In the genomic region with DNA sequence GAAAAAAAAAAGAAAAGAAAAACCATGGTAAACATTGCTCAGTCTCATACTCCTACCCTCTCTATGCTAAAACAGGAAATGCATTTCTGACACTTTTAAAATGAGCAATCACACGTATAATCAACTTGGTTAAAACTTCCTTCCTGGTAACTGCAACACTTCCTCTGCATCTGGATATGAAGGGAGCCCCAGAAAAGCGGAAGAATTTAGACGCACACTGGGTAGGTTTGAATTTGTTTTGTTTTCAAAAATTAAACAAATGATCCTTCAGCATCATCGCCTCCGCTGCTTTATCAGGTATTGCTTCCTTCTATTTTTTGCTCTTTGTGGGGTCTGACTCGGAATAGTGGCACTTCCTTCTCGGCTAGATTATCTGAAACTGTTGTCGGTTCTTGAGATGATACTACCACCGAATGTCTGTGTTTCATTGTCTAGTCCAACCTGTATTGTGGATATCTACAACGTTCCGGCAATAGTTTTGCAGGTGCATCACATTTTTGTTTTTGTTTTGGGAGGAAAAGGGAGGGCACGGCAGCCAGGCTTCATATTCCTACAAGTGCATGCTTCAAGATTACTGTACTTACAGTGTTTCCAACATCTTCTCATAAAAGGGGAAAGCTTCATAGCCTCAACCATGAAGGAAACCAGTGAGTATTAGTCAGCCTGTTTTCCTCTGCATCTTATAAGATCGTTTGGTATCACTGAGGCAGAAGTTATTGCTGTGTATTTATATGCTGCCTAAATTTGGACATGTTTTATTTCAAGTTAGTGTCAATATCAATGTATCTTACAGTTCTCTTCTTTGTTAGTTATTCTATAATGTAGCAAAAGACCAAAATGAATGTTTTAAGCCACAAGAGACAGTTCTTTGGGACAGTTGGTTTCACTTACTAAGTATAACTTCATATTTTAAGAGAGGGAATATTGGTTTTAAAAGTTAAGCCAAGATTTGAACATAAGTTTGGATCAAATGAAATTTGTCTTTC, we compare ENCODE assay signal across 8 cellular contexts. TPM values are rescaled to one million over a fixed set of nuclear protein-coding genes. Genes with fewer than 3 reads are reported as not detected.
DNase-seq lines count a peak whose midpoint lies in the region; ATAC-seq and TF ChIP-seq lines count a peak whose summit lies in the region.

Gene PIK3CG, plus strand, starts transcription at position 153 of the 986 bp plus-strand sequence. CDS start 2,280 bp downstream, outside the sequence.

- H3K4me3 ChIP-seq in MG63: no peak within 1 kb of the TSS

- peaks cover 7 to 9% of the 10 kb centered on the region in 2 donors for H3K36me3 Mint-ChIP-seq in activated T-cell treated with anti-CD3 and anti-CD28 coated beads, Interleukin-2, amount 50 U/mL, for 72 hours (ENCODE audit: insufficient read depth in 2 of 2)
- H3K36me3 Mint-ChIP-seq in immature natural killer cell (peaks cover 13 to 32% (median 21%) of the 10 kb centered on the region in 3 donors), mesothelial cell of epicardium (no peaks in the 10 kb centered on the region)

- H3K27me3 ChIP-seq in MG63: no peaks in the 10 kb centered on the region

- H3K4me3 Mint-ChIP-seq in activated T-cell treated with anti-CD3 and anti-CD28 coated beads, Interleukin-2, amount 50 U/mL, for 72 hours: peak within 1 kb of the TSS; percentile 87 to 93
- H3K4me3 Mint-ChIP-seq in immature natural killer cell: peak within 1 kb of the TSS; percentile 92 to 97 (median 97)
- H3K4me3 Mint-ChIP-seq in mesothelial cell of epicardium: no peak within 1 kb of the TSS

- peak within 1 kb of the TSS; percentile 61 for H3K27ac Mint-ChIP-seq in activated T-cell treated with anti-CD3 and anti-CD28 coated beads, Interleukin-2, amount 50 U/mL, for 72 hours
- H3K27ac Mint-ChIP-seq in immature natural killer cell (peak within 1 kb of the TSS; percentile 92 to 96 (median 94)), mesothelial cell of epicardium (no peak within 1 kb of the TSS)

- H3K27me3 Mint-ChIP-seq in activated T-cell treated with anti-CD3 and anti-CD28 coated beads, Interleukin-2, amount 50 U/mL, for 72 hours (ENCODE audit: low read depth): no peaks in the 10 kb centered on the region
- peaks cover 0 to 5% (median 0%) of the 10 kb centered on the region in 3 donors for H3K27me3 Mint-ChIP-seq in immature natural killer cell (ENCODE audit: low read depth in 3 of 3)
- no peaks in the 10 kb centered on the region for H3K27me3 Mint-ChIP-seq in mesothelial cell of epicardium (ENCODE audit: low read depth)

- no peaks in the 10 kb centered on the region for H3K9me3 ChIP-seq in MG63

- no peaks in the 10 kb centered on the region for H3K36me3 ChIP-seq in MG63

- H3K9me3 Mint-ChIP-seq in activated T-cell treated with anti-CD3 and anti-CD28 coated beads, Interleukin-2, amount 50 U/mL, for 72 hours: peaks cover 0 to 3% of the 10 kb centered on the region in 2 donors
- H3K9me3 Mint-ChIP-seq in immature natural killer cell (no peaks in the 10 kb centered on the region), mesothelial cell of epicardium (no peaks in the 10 kb centered on the region)

- ATAC-seq in activated T-cell treated with anti-CD3 and anti-CD28 coated beads, Interleukin-2, amount 50 U/mL, for 72 hours (replicated peaks in 1 of 2): peak; percentile 79 to 81
- ATAC-seq in HG03095 (IDR thresholded peaks at IDR 0.05; ENCODE audit: unreplicated experiment): peak; percentile 48

- DNase-seq in activated T-cell treated with anti-CD3 and anti-CD28 coated beads, Interleukin-2, amount 50 U/mL, for 72 hours: no peak
- DNase-seq in activated T-cell treated with anti-CD3 and anti-CD28 coated beads for 4 hours (no peak), immature natural killer cell (peak; percentile 70 to 75 (median 74)), mesothelial cell of epicardium (ENCODE audit: low spot score in 2 of 2, unreplicated experiment in 2 of 2) (no peak), MG63 (no peak), HuH-7 (ENCODE audit: low spot score) (no peak)

- no peak for TF ChIP-seq CTCF in mesothelial cell of epicardium (IDR thresholded peaks at IDR 0.05; ENCODE audit: unreplicated experiment)

- peaks cover 85% of the 10 kb centered on the region for H3K4me1 Mint-ChIP-seq in activated T-cell treated with anti-CD3 and anti-CD28 coated beads, Interleukin-2, amount 50 U/mL, for 72 hours (ENCODE audit: low read depth)
- H3K4me1 Mint-ChIP-seq in immature natural killer cell (peaks cover 85 to 87% of the 10 kb centered on the region in 2 donors), mesothelial cell of epicardium (peaks cover 20% of the 10 kb centered on the region)

- intact Hi-C loops in T-helper 1 cell treated with Interleukin-12 subunit alpha and Interleukin-12 subunit beta and Interleukin-4 antibody, amounts not matched to agents 30 ng/mL and 1 ng/mL, for 36 hours (cut with micrococcal nuclease): loop anchor here (1.0 to 10.0 kb wide), 18 partner anchors 8 to 1659 kb away; partner anchors contain the start of genes COG5, DLD, DUS4L and NAMPT

RNA-seq across cellular contexts. Expression of gene PIK3CG, which starts in this region (rescaled TPM):
- 10 to 100 TPM; 10.2 to 18.7 TPM for total RNA-seq in activated T-cell treated with anti-CD3 and anti-CD28 coated beads, Interleukin-2, amount 50 U/mL, for 72 hours
- total RNA-seq in T-helper 1 cell treated with Interleukin-12 subunit alpha and Interleukin-12 subunit beta and Interleukin-4 antibody, amounts not matched to agents 30 ng/mL and 1 ng/mL, for 36 hours: 36.5 and 39.3 TPM in 2 replicates
- 10 to 100 TPM; 21.3 to 65.0 (median 30.6) TPM for polyA plus RNA-seq in immature natural killer cell
- 0.07 to 0.11 TPM (median 0.09 TPM) in 3 replicates for total RNA-seq in mesothelial cell of epicardium
- not detected in 2 replicates for total RNA-seq in MG63 (2014; rRNA removed; shearing (Covaris generic); ENCODE audit: low replicate concordance)

Comparison
In these comparisons a context has a peak if more than half of its experiments do, and no peak if none do; other contexts are left out.
1. RNA of gene PIK3CG (total RNA-seq): 36.5 to 39.3 TPM in T-helper 1 cell treated with Interleukin-12 subunit alpha and Interleukin-12 subunit beta and Interleukin-4 antibody, amounts not matched to agents 30 ng/mL and 1 ng/mL, for 36 hours and 10.2 to 18.7 TPM in activated T-cell treated with anti-CD3 and anti-CD28 coated beads, Interleukin-2, amount 50 U/mL, for 72 hours; 0.07 to 0.11 TPM in mesothelial cell of epicardium and not detected in MG63; every median in the first group is over 10 times any median in the second.
2. DNase-seq: peak in immature natural killer cell (3 of 3); none in activated T-cell treated with anti-CD3 and anti-CD28 coated beads, Interleukin-2, amount 50 U/mL, for 72 hours (0 of 2), activated T-cell treated with anti-CD3 and anti-CD28 coated beads for 4 hours (single experiment), mesothelial cell of epicardium (0 of 2), MG63 (single experiment) and HuH-7 (single experiment).